In genomic region chr2:18800240-18800971, GRCh38 we compare ENCODE assay signal across 1 cellular context.
TF ChIP-seq lines count a peak whose summit lies in the region.

No MANE protein-coding gene starts in this region.

TF ChIP-seq in GM23338, 12 proteins besides CTCF, POLR2A, EP300 and RAD21 (continued from another document):
- TF ChIP-seq ZNF462 (CRISPR knock-in tag; IDR thresholded peaks at IDR 0.05) (no peak), EZH2phosphoT487 (IDR thresholded peaks at IDR 0.05; ENCODE audit: unreplicated experiment) (no peak), ETS1 (IDR thresholded peaks at IDR 0.05) (no peak), CREB1 (CRISPR knock-in tag; IDR thresholded peaks at IDR 0.05; ENCODE audit: low read depth) (no peak), NANOG (IDR thresholded peaks at IDR 0.05; ENCODE audit: borderline replicate concordance) (no peak), REST (IDR thresholded peaks at IDR 0.05; ENCODE audit: unreplicated experiment) (no peak), STAT1 (IDR thresholded peaks at IDR 0.05; ENCODE audit: unreplicated experiment) (no peak), JUNB (IDR thresholded peaks at IDR 0.05; ENCODE audit: unreplicated experiment) (no peak), ZNF114 (CRISPR knock-in tag; IDR thresholded peaks at IDR 0.05) (no peak), ZNF331 (CRISPR knock-in tag; IDR thresholded peaks at IDR 0.05; ENCODE audit: low read depth) (no peak)
